13 cellular contexts compared by ENCODE assay signal in the genomic region with DNA sequence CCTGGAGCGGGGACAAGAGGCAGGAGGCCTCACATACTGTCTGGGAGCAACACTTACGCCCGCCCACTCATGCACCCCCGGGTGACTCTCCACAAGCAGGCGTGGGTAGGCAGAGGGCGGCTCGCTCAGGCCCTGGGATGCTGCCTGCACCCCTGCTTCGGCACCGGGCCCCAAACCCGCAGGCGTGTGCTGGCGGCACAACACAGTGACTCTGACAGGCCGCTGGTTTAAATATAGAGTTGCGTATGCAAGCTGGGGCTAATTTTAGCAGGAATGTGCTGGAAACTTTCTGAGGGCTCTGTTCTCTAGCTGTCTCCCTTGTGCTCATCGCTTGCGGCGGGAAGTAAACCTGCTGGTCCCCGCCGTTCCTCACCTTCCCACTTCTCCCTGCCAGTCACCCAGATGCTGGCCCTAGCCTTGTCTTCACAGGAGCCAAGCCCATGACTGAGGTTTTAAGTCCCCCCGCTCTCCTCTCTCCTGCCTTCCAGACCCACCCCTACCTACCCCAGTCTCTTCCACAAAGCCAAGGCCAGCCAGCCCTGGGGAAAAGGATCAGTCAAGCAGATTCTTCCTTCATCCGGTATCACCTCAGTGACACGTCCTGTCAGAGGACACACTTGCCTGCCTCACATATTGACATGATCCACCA.
DNase-seq lines count a peak whose midpoint lies in the region; ATAC-seq and TF ChIP-seq lines count a peak whose summit lies in the region.
"Had no signal": no experiment of that assay in that cellular context is flagged by ENCODE, and none has a peak within 500 bp of the region (broad histone marks: within the 10 kb centered on the region; RNA-seq: fewer than 3 reads in every experiment).

No MANE protein-coding gene starts in this region.

- DNase-seq in stimulated activated naive CD8-positive, alpha-beta T cell treated with anti-CD3 and anti-CD28 coated beads, Interleukin-15, amount 100 ng/mL, for 72 hours: no peak
- DNase-seq in stimulated activated naive CD8-positive, alpha-beta T cell treated with anti-CD3 and anti-CD28 coated beads, Interleukin-15, Interleukin-2, amounts not matched to agents 100 U/mL and 50 U/mL, for 24 hours: no peak
- DNase-seq in heart right ventricle: peak; percentile 50 to 65
- DNase-seq in progenitor cell of endocrine pancreas (ENCODE audit: low spot score, unreplicated experiment): no peak
- no peak for DNase-seq in CD4-positive, alpha-beta T cell
- no peak for DNase-seq in NCI-H1417 (lab: John Stamatoyannopoulos, UW)
- no peak for DNase-seq in CD4-positive, alpha-beta memory T cell
- DNase-seq: activated CD8-positive, alpha-beta memory T cell treated with anti-CD3 and anti-CD28 coated beads, Interleukin-2, amount 10 ng/mL, durations not matched to agents 7 days and 5 days; activated naive CD8-positive, alpha-beta T cell treated with anti-CD3 and anti-CD28 coated beads, Interleukin-2, amount 50 U/mL, for 24 hours; naive thymus-derived CD8-positive, alpha-beta T cell; NCI-H446 had no signal

- CTCF ChIA-PET in CD4-positive, alpha-beta T cell (lab: Charles Lee): no interaction called here
- CTCF ChIA-PET in CD4-positive, alpha-beta memory T cell (lab: Charles Lee; ENCODE audit: partially characterized antibody): no interaction called here

- H3K27ac ChIP-seq in heart right ventricle: peak overlapping the region; percentile 32 to 89 (median 84)
- no peak overlapping the region for H3K27ac ChIP-seq in CD4-positive, alpha-beta T cell (ENCODE audit: low read depth, low read length)
- H3K27ac ChIP-seq in CD4-positive, alpha-beta memory T cell (ENCODE audit: low read depth, low read length): no peak overlapping the region

- H3K27ac Mint-ChIP-seq in stimulated activated naive CD8-positive, alpha-beta T cell treated with anti-CD3 and anti-CD28 coated beads, Interleukin-15, amount 100 ng/mL, for 72 hours: peak overlapping the region; percentile 48 to 74
- H3K27ac Mint-ChIP-seq in progenitor cell of endocrine pancreas: peak overlapping the region; percentile 53
- no peak overlapping the region for H3K27ac Mint-ChIP-seq in CD4-positive, alpha-beta T cell
- H3K27ac Mint-ChIP-seq in CD4-positive, alpha-beta memory T cell: peak overlapping the region in 1 of 7 donors; percentile 44
- H3K27ac Mint-ChIP-seq: activated CD8-positive, alpha-beta memory T cell treated with anti-CD3 and anti-CD28 coated beads, Interleukin-2, amount 10 ng/mL, durations not matched to agents 7 days and 5 days; activated naive CD8-positive, alpha-beta T cell treated with anti-CD3 and anti-CD28 coated beads, Interleukin-2, amount 50 U/mL, for 24 hours; endodermal cell; naive thymus-derived CD8-positive, alpha-beta T cell had no signal

- no peaks in the 10 kb centered on the region for H3K4me1 Mint-ChIP-seq in stimulated activated naive CD8-positive, alpha-beta T cell treated with anti-CD3 and anti-CD28 coated beads, Interleukin-15, amount 100 ng/mL, for 72 hours
- peaks cover 27% of the 10 kb centered on the region for H3K4me1 Mint-ChIP-seq in progenitor cell of endocrine pancreas (ENCODE audit: low read depth)
- H3K4me1 Mint-ChIP-seq in CD4-positive, alpha-beta T cell (ENCODE audit: low read depth): peaks cover 8% of the 10 kb centered on the region
- H3K4me1 Mint-ChIP-seq in CD4-positive, alpha-beta memory T cell: peaks cover 0 to 14% (median 7%) of the 10 kb centered on the region in 4 donors
- H3K4me1 Mint-ChIP-seq: activated CD8-positive, alpha-beta memory T cell treated with anti-CD3 and anti-CD28 coated beads, Interleukin-2, amount 10 ng/mL, durations not matched to agents 7 days and 5 days; activated naive CD8-positive, alpha-beta T cell treated with anti-CD3 and anti-CD28 coated beads, Interleukin-2, amount 50 U/mL, for 24 hours had no signal

- peaks cover 0 to 5% (median 0%) of the 10 kb centered on the region in 7 donors for H3K27me3 ChIP-seq in heart right ventricle
- H3K27me3 ChIP-seq in CD4-positive, alpha-beta T cell (ENCODE audit: control insufficient read depth, insufficient read depth, low read length): peaks cover 4% of the 10 kb centered on the region
- no peaks in the 10 kb centered on the region for H3K27me3 ChIP-seq in CD4-positive, alpha-beta memory T cell (ENCODE audit: insufficient read depth, low read length)

- peaks cover 8% of the 10 kb centered on the region for H3K27me3 Mint-ChIP-seq in stimulated activated naive CD8-positive, alpha-beta T cell treated with anti-CD3 and anti-CD28 coated beads, Interleukin-15, amount 100 ng/mL, for 72 hours
- H3K27me3 Mint-ChIP-seq in progenitor cell of endocrine pancreas: no peaks in the 10 kb centered on the region
- H3K27me3 Mint-ChIP-seq in CD4-positive, alpha-beta T cell: peaks cover 15% of the 10 kb centered on the region
- peaks cover 0 to 4% of the 10 kb centered on the region in 2 donors for H3K27me3 Mint-ChIP-seq in CD4-positive, alpha-beta memory T cell

- H3K9me3 Mint-ChIP-seq in stimulated activated naive CD8-positive, alpha-beta T cell treated with anti-CD3 and anti-CD28 coated beads, Interleukin-15, amount 100 ng/mL, for 72 hours: no peaks in the 10 kb centered on the region
- H3K9me3 Mint-ChIP-seq in progenitor cell of endocrine pancreas (ENCODE audit: low read depth): no peaks in the 10 kb centered on the region
- no peaks in the 10 kb centered on the region for H3K9me3 Mint-ChIP-seq in CD4-positive, alpha-beta T cell
- H3K9me3 Mint-ChIP-seq in CD4-positive, alpha-beta memory T cell: no peaks in the 10 kb centered on the region
- H3K9me3 Mint-ChIP-seq: activated naive CD8-positive, alpha-beta T cell treated with anti-CD3 and anti-CD28 coated beads, Interleukin-2, amount 50 U/mL, for 24 hours; endodermal cell; naive thymus-derived CD8-positive, alpha-beta T cell had no signal

- H3K9me3 ChIP-seq in heart right ventricle: no peaks in the 10 kb centered on the region
- no peaks in the 10 kb centered on the region for H3K9me3 ChIP-seq in CD4-positive, alpha-beta T cell (ENCODE audit: control insufficient read depth, low read length)
- no peaks in the 10 kb centered on the region for H3K9me3 ChIP-seq in CD4-positive, alpha-beta memory T cell (ENCODE audit: control insufficient read depth in 1 of 2, low read length in 2 of 2)

- H3K4me3 Mint-ChIP-seq in stimulated activated naive CD8-positive, alpha-beta T cell treated with anti-CD3 and anti-CD28 coated beads, Interleukin-15, amount 100 ng/mL, for 72 hours: no peak overlapping the region
- no peak overlapping the region for H3K4me3 Mint-ChIP-seq in progenitor cell of endocrine pancreas (ENCODE audit: low read depth)
- no peak overlapping the region for H3K4me3 Mint-ChIP-seq in CD4-positive, alpha-beta T cell
- no peak overlapping the region for H3K4me3 Mint-ChIP-seq in CD4-positive, alpha-beta memory T cell
- H3K4me3 Mint-ChIP-seq: activated CD8-positive, alpha-beta memory T cell treated with anti-CD3 and anti-CD28 coated beads, Interleukin-2, amount 10 ng/mL, durations not matched to agents 7 days and 5 days; activated naive CD8-positive, alpha-beta T cell treated with anti-CD3 and anti-CD28 coated beads, Interleukin-2, amount 50 U/mL, for 24 hours; endodermal cell; naive thymus-derived CD8-positive, alpha-beta T cell had no signal

- WGBS in heart right ventricle, 2 donors: 36 to 45% methylated on average over 22 of the region's 22 CpGs

- H3K4me3 ChIP-seq in heart right ventricle: peak overlapping the region in 1 of 10 donors; percentile 8
- H3K4me3 ChIP-seq in CD4-positive, alpha-beta memory T cell (ENCODE audit: low read length in 2 of 2): no peak overlapping the region

- H3K36me3 ChIP-seq in heart right ventricle: no peaks in the 10 kb centered on the region
- H3K36me3 ChIP-seq in CD4-positive, alpha-beta memory T cell (ENCODE audit: insufficient read depth, low read length): no peaks in the 10 kb centered on the region

- POLR2A ChIA-PET in CD4-positive, alpha-beta T cell (lab: Charles Lee): no interaction called here
- POLR2A ChIA-PET in CD4-positive, alpha-beta memory T cell (lab: Charles Lee; ENCODE audit: partially characterized antibody): no interaction called here

- peak; percentile 18 for ATAC-seq in stimulated activated naive CD8-positive, alpha-beta T cell treated with anti-CD3 and anti-CD28 coated beads, Interleukin-15, amount 100 ng/mL, for 72 hours
- no peak for ATAC-seq in stimulated activated naive CD8-positive, alpha-beta T cell treated with anti-CD3 and anti-CD28 coated beads, Interleukin-15, Interleukin-2, amounts not matched to agents 100 U/mL and 50 U/mL, for 24 hours
- ATAC-seq in heart right ventricle (peak; percentile 74 to 92 (median 90)), HG02623 (IDR thresholded peaks at IDR 0.05; ENCODE audit: unreplicated experiment) (no peak)
- ATAC-seq in CD4-positive, alpha-beta T cell (ENCODE audit: poor library complexity): no peak
- ATAC-seq: activated CD8-positive, alpha-beta memory T cell treated with anti-CD3 and anti-CD28 coated beads, Interleukin-2, amount 10 ng/mL, durations not matched to agents 7 days and 5 days; activated naive CD8-positive, alpha-beta T cell treated with anti-CD3 and anti-CD28 coated beads, Interleukin-2, amount 50 U/mL, for 24 hours; naive thymus-derived CD8-positive, alpha-beta T cell had no signal

- peaks cover 16 to 35% (median 28%) of the 10 kb centered on the region in 9 donors for H3K4me1 ChIP-seq in heart right ventricle
- H3K4me1 ChIP-seq in CD4-positive, alpha-beta memory T cell (ENCODE audit: insufficient read depth, low read length): peaks cover 11% of the 10 kb centered on the region

- intact Hi-C loops in heart right ventricle (cut with DNase I): loop anchor here in 2 of 10 donors (5.0 to 10.0 kb wide), 2 partner anchors 77 to 79 kb away; no protein-coding TSS in a partner anchor
- intact Hi-C loops in CD4-positive, alpha-beta T cell (cut with DNase I, micrococcal nuclease): loop anchor here in 1 of 2 experiments (5.0 kb wide), 1 partner anchor 76 kb away; no protein-coding TSS in a partner anchor
- intact Hi-C loops in CD4-positive, alpha-beta memory T cell (cut with micrococcal nuclease): no loop called here

- H3K36me3 Mint-ChIP-seq in progenitor cell of endocrine pancreas (ENCODE audit: insufficient read depth): no peaks in the 10 kb centered on the region
- no peaks in the 10 kb centered on the region for H3K36me3 Mint-ChIP-seq in CD4-positive, alpha-beta T cell (ENCODE audit: low read depth)
- no peaks in the 10 kb centered on the region for H3K36me3 Mint-ChIP-seq in CD4-positive, alpha-beta memory T cell
- H3K36me3 Mint-ChIP-seq: activated CD8-positive, alpha-beta memory T cell treated with anti-CD3 and anti-CD28 coated beads, Interleukin-2, amount 10 ng/mL, durations not matched to agents 7 days and 5 days; naive thymus-derived CD8-positive, alpha-beta T cell had no signal

- TF ChIP-seq CTCF in heart right ventricle (IDR thresholded peaks at IDR 0.05) (no peak), progenitor cell of endocrine pancreas (IDR thresholded peaks at IDR 0.05; ENCODE audit: unreplicated experiment) (no peak)
- no peak for TF ChIP-seq CTCF in CD4-positive, alpha-beta T cell (IDR thresholded peaks at IDR 0.05)

Comparison
In these comparisons a context has a peak if more than half of its experiments do, and no peak if none do; other contexts are left out.
1. ATAC-seq: peak in stimulated activated naive CD8-positive, alpha-beta T cell treated with anti-CD3 and anti-CD28 coated beads, Interleukin-15, amount 100 ng/mL, for 72 hours (single experiment) and heart right ventricle (8 of 8); none in stimulated activated naive CD8-positive, alpha-beta T cell treated with anti-CD3 and anti-CD28 coated beads, Interleukin-15, Interleukin-2, amounts not matched to agents 100 U/mL and 50 U/mL, for 24 hours (single experiment), HG02623 (single experiment) and CD4-positive, alpha-beta T cell (single experiment).
2. DNase-seq: peak in heart right ventricle (2 of 2); none in stimulated activated naive CD8-positive, alpha-beta T cell treated with anti-CD3 and anti-CD28 coated beads, Interleukin-15, amount 100 ng/mL, for 72 hours (0 of 2), stimulated activated naive CD8-positive, alpha-beta T cell treated with anti-CD3 and anti-CD28 coated beads, Interleukin-15, Interleukin-2, amounts not matched to agents 100 U/mL and 50 U/mL, for 24 hours (single experiment), progenitor cell of endocrine pancreas (single experiment), CD4-positive, alpha-beta T cell (0 of 10), NCI-H1417 (0 of 3) and CD4-positive, alpha-beta memory T cell (0 of 5).
3. H3K27ac ChIP-seq: peak in heart right ventricle (10 of 10); none in CD4-positive, alpha-beta T cell (single experiment) and CD4-positive, alpha-beta memory T cell (single experiment).